In the genomic region with DNA sequence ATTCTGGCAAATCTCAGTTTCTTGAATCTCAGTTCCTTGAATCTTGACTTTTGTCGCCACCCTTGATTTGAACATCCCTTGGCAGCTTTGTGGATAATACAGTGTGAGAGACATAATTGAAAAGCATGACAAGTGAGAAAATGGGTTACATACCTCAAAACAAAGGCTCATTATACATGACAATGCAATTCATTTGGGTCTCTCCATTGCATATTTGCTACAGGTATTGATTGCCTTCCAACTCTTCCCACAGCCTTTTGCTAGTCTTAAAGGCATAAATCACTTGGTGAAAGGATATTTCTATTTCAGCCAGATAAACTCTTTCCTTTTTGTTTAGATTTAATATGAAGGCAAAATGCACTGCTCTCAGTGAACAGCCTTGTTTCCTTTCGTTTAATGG, we compare ENCODE assay signal across 2 cellular contexts.
TF ChIP-seq lines count a peak whose summit lies in the region.

No MANE protein-coding gene starts in this region.

TF ChIP-seq in H1, 55 proteins besides CTCF, POLR2A, EP300 and RAD21 (continued from another document):
- peak; percentile 29; the same call in 1 of the 2 replicates for TF ChIP-seq TEAD4 (IDR thresholded peaks at IDR 0.05; ENCODE audit: low read depth, low read length)
- TF ChIP-seq E2F6 (IDR thresholded peaks at IDR 0.05), result no peak

TF ChIP-seq in HepG2, 621 proteins besides CTCF, POLR2A, EP300 and RAD21 (continued from another document):
- TF ChIP-seq, protein P1, sequence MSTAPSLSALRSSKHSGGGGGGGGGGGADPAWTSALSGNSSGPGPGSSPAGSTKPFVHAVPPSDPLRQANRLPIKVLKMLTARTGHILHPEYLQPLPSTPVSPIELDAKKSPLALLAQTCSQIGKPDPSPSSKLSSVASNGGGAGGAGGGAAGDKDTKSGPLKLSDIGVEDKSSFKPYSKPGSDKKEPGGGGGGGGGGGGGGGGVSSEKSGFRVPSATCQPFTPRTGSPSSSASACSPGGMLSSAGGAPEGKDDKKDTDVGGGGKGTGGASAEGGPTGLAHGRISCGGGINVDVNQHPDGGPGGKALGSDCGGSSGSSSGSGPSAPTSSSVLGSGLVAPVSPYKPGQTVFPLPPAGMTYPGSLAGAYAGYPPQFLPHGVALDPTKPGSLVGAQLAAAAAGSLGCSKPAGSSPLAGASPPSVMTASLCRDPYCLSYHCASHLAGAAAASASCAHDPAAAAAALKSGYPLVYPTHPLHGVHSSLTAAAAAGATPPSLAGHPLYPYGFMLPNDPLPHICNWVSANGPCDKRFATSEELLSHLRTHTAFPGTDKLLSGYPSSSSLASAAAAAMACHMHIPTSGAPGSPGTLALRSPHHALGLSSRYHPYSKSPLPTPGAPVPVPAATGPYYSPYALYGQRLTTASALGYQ (CRISPR knock-in tag; IDR thresholded peaks at IDR 0.05), result no peak
- TF ChIP-seq ZNF569 (CRISPR knock-in tag; IDR thresholded peaks at IDR 0.05; ENCODE audit: borderline replicate concordance) (no peak), ZNF564 (CRISPR knock-in tag; IDR thresholded peaks at IDR 0.05) (no peak), ZNF556 (CRISPR knock-in tag; IDR thresholded peaks at IDR 0.05; ENCODE audit: borderline replicate concordance) (no peak), SRSF4 (IDR thresholded peaks at IDR 0.05; ENCODE audit: low read depth, low read length, poor library complexity, severe bottlenecking) (no peak), NFRKB (IDR thresholded peaks at IDR 0.05) (no peak), GABPA (IDR thresholded peaks at IDR 0.05; ENCODE audit: low read depth, low read length) (no peak), GABPA (CRISPR knock-in tag; IDR thresholded peaks at IDR 0.05; ENCODE audit: low read depth) (no peak), ARNT2 (CRISPR knock-in tag; IDR thresholded peaks at IDR 0.05; ENCODE audit: low read depth) (no peak), PAF1 (CRISPR knock-in tag; IDR thresholded peaks at IDR 0.05) (no peak), TEAD3 (CRISPR knock-in tag; optimal IDR thresholded peaks at IDR 0.05; ENCODE audit: borderline replicate concordance) (no peak), HNRNPK (IDR thresholded peaks at IDR 0.05; ENCODE audit: low read depth, low read length, poor library complexity, severe bottlenecking) (no peak), PRPF4 (IDR thresholded peaks at IDR 0.05; ENCODE audit: low read depth, low read length, poor library complexity, severe bottlenecking) (no peak)
- TF ChIP-seq, protein P2, sequence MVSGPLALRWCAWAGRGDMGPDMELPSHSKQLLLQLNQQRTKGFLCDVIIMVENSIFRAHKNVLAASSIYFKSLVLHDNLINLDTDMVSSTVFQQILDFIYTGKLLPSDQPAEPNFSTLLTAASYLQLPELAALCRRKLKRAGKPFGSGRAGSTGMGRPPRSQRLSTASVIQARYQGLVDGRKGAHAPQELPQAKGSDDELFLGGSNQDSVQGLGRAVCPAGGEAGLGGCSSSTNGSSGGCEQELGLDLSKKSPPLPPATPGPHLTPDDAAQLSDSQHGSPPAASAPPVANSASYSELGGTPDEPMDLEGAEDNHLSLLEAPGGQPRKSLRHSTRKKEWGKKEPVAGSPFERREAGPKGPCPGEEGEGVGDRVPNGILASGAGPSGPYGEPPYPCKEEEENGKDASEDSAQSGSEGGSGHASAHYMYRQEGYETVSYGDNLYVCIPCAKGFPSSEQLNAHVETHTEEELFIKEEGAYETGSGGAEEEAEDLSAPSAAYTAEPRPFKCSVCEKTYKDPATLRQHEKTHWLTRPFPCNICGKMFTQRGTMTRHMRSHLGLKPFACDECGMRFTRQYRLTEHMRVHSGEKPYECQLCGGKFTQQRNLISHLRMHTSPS (CRISPR knock-in tag; IDR thresholded peaks at IDR 0.05; ENCODE audit: low read depth), result no peak
TF ChIP-seq in HepG2: peak in this region for 0.
